In genomic region chr9:21252727-21253547, GRCh38 we compare ENCODE assay signal across 8 cellular contexts. TPM values are rescaled to one million over a fixed set of nuclear protein-coding genes. Genes with fewer than 3 reads are reported as not detected.
DNase-seq lines count a peak whose midpoint lies in the region; ATAC-seq and TF ChIP-seq lines count a peak whose summit lies in the region.

No MANE protein-coding gene starts in this region.

- H3K27me3 ChIP-seq in spleen (replicated peaks in 1 of 7), result peaks cover 0 to 18% (median 0%) of the 10 kb centered on the region in 7 donors

- TF ChIP-seq CTCF in spleen (IDR thresholded peaks at IDR 0.05 in 8 of 11, conservative IDR thresholded peaks at IDR 0.05 in 3 of 11), result peak in 8 of 11 experiments; percentile 35 to 64 (median 49)

- WGBS in spleen, 5 donors, result 0 to 2% (median 0%) methylated on average over 3 of the region's 3 CpGs

- peaks cover 5 to 33% (median 12%) of the 10 kb centered on the region in 6 donors for H3K4me1 ChIP-seq in spleen

- H3K27ac ChIP-seq in spleen, result peak overlapping the region in 2 of 8 donors; percentile 19 to 39

- peaks cover 8% of the 10 kb centered on the region for H3K4me1 Mint-ChIP-seq in activated naive CD8-positive, alpha-beta T cell treated with anti-CD3 and anti-CD28 coated beads, Interleukin-2, amount 10 ng/mL, durations not matched to agents 7 days and 5 days

- no peak overlapping the region for H3K27ac Mint-ChIP-seq in activated naive CD8-positive, alpha-beta T cell treated with anti-CD3 and anti-CD28 coated beads, Interleukin-2, amount 10 ng/mL, durations not matched to agents 7 days and 5 days

- no peak overlapping the region for H3K4me3 ChIP-seq in spleen

- H3K36me3 Mint-ChIP-seq in activated naive CD8-positive, alpha-beta T cell treated with anti-CD3 and anti-CD28 coated beads, Interleukin-2, amount 10 ng/mL, durations not matched to agents 7 days and 5 days, result no peaks in the 10 kb centered on the region

- H3K36me3 ChIP-seq in spleen, result no peaks in the 10 kb centered on the region

- POLR2A ChIA-PET in activated naive CD8-positive, alpha-beta T cell treated with anti-CD3 and anti-CD28 coated beads, Interleukin-2, amount 10 ng/mL, durations not matched to agents 7 days and 5 days (lab: Charles Lee), result no interaction called here

- ATAC-seq in activated naive CD8-positive, alpha-beta T cell treated with anti-CD3 and anti-CD28 coated beads, Interleukin-2, amount 10 ng/mL, durations not matched to agents 7 days and 5 days (ENCODE audit: low read depth), result peak; percentile 68

- H3K9me3 ChIP-seq in spleen, result no peaks in the 10 kb centered on the region

- DNase-seq in A172 (ENCODE audit: low spot score) (peak; percentile 35), GDM1 (lab: John Stamatoyannopoulos, UW) (peak; percentile 52), H4 (ENCODE audit: low spot score) (peak; percentile 24), LoVo (ENCODE audit: low spot score) (peak; percentile 50), hippocampal formation (lab: John Stamatoyannopoulos, UW) (peak; percentile 9 to 56), spleen (peak; percentile 67), NOMO-1 treated with dmso at 0.1 percent for 144 hours (lab: John Stamatoyannopoulos, UW; ENCODE audit: unreplicated experiment) (no peak)
- DNase-seq in activated naive CD8-positive, alpha-beta T cell treated with anti-CD3 and anti-CD28 coated beads, Interleukin-2, amount 10 ng/mL, durations not matched to agents 7 days and 5 days, result no peak

- intact Hi-C loops in spleen (cut with DNase I; ENCODE audit: low total_unique reads), result no loop called here

- H3K4me3 Mint-ChIP-seq in activated naive CD8-positive, alpha-beta T cell treated with anti-CD3 and anti-CD28 coated beads, Interleukin-2, amount 10 ng/mL, durations not matched to agents 7 days and 5 days, result peak overlapping the region; percentile 31

- peaks cover 44% of the 10 kb centered on the region for H3K27me3 Mint-ChIP-seq in activated naive CD8-positive, alpha-beta T cell treated with anti-CD3 and anti-CD28 coated beads, Interleukin-2, amount 10 ng/mL, durations not matched to agents 7 days and 5 days

- H3K9me3 Mint-ChIP-seq in activated naive CD8-positive, alpha-beta T cell treated with anti-CD3 and anti-CD28 coated beads, Interleukin-2, amount 10 ng/mL, durations not matched to agents 7 days and 5 days, result no peaks in the 10 kb centered on the region

- no peak for TF ChIP-seq POLR2A in spleen (IDR thresholded peaks at IDR 0.05)

RNA-seq across cellular contexts. Expression of gene IFNA14, which starts 13.1 kb away (rescaled TPM):
- total RNA-seq in A172 (2014; rRNA removed; shearing (Covaris generic)), result not detected in 2 replicates
- total RNA-seq in H4 (2014; rRNA removed; shearing (Covaris generic)), result 0.31 TPM in 1 of 2 replicates, not detected in the other
- total RNA-seq in activated naive CD8-positive, alpha-beta T cell treated with anti-CD3 and anti-CD28 coated beads, Interleukin-2, amount 10 ng/mL, durations not matched to agents 7 days and 5 days, result not detected
- total RNA-seq in spleen, result not detected
- polyA plus RNA-seq in spleen, result not detected

RNA-seq across cellular contexts. Expression of gene IFNA17, which starts 24.9 kb away (rescaled TPM):
- total RNA-seq in A172 (2014; rRNA removed; shearing (Covaris generic)), result not detected in 2 replicates
- not detected in 2 replicates for total RNA-seq in H4 (2014; rRNA removed; shearing (Covaris generic))
- total RNA-seq in activated naive CD8-positive, alpha-beta T cell treated with anti-CD3 and anti-CD28 coated beads, Interleukin-2, amount 10 ng/mL, durations not matched to agents 7 days and 5 days, result not detected
- total RNA-seq in spleen, result not detected
- not detected for polyA plus RNA-seq in spleen

RNA-seq across cellular contexts. Expression of gene IFNA16, which starts 35.8 kb away (rescaled TPM):
- not detected in 2 replicates for total RNA-seq in A172 (2014; rRNA removed; shearing (Covaris generic))
- total RNA-seq in H4 (2014; rRNA removed; shearing (Covaris generic)), result not detected in 2 replicates
- total RNA-seq in activated naive CD8-positive, alpha-beta T cell treated with anti-CD3 and anti-CD28 coated beads, Interleukin-2, amount 10 ng/mL, durations not matched to agents 7 days and 5 days, result not detected
- not detected for total RNA-seq in spleen
- polyA plus RNA-seq in spleen, result not detected

RNA-seq across cellular contexts. Expression of gene IFNA10, which starts 46.0 kb away (rescaled TPM):
- not detected in 2 replicates for total RNA-seq in A172 (2014; rRNA removed; shearing (Covaris generic))
- not detected in 2 replicates for total RNA-seq in H4 (2014; rRNA removed; shearing (Covaris generic))
- not detected for total RNA-seq in activated naive CD8-positive, alpha-beta T cell treated with anti-CD3 and anti-CD28 coated beads, Interleukin-2, amount 10 ng/mL, durations not matched to agents 7 days and 5 days
- not detected for total RNA-seq in spleen
- not detected for polyA plus RNA-seq in spleen

RNA-seq across cellular contexts. Expression of gene IFNA7, which starts 50.9 kb away (rescaled TPM):
- not detected in 2 replicates for total RNA-seq in A172 (2014; rRNA removed; shearing (Covaris generic))
- total RNA-seq in H4 (2014; rRNA removed; shearing (Covaris generic)), result not detected in 2 replicates
- not detected for total RNA-seq in activated naive CD8-positive, alpha-beta T cell treated with anti-CD3 and anti-CD28 coated beads, Interleukin-2, amount 10 ng/mL, durations not matched to agents 7 days and 5 days
- not detected for total RNA-seq in spleen
- not detected for polyA plus RNA-seq in spleen

Comparison
In these comparisons a context has a peak if more than half of its experiments do, and no peak if none do; other contexts are left out.
1. DNase-seq: peak in A172 (single experiment), GDM1 (single experiment), H4 (single experiment), LoVo (single experiment), hippocampal formation (2 of 2) and spleen (single experiment); none in activated naive CD8-positive, alpha-beta T cell treated with anti-CD3 and anti-CD28 coated beads, Interleukin-2, amount 10 ng/mL, durations not matched to agents 7 days and 5 days (single experiment) and NOMO-1 treated with dmso at 0.1 percent for 144 hours (single experiment).